In the genomic region with DNA sequence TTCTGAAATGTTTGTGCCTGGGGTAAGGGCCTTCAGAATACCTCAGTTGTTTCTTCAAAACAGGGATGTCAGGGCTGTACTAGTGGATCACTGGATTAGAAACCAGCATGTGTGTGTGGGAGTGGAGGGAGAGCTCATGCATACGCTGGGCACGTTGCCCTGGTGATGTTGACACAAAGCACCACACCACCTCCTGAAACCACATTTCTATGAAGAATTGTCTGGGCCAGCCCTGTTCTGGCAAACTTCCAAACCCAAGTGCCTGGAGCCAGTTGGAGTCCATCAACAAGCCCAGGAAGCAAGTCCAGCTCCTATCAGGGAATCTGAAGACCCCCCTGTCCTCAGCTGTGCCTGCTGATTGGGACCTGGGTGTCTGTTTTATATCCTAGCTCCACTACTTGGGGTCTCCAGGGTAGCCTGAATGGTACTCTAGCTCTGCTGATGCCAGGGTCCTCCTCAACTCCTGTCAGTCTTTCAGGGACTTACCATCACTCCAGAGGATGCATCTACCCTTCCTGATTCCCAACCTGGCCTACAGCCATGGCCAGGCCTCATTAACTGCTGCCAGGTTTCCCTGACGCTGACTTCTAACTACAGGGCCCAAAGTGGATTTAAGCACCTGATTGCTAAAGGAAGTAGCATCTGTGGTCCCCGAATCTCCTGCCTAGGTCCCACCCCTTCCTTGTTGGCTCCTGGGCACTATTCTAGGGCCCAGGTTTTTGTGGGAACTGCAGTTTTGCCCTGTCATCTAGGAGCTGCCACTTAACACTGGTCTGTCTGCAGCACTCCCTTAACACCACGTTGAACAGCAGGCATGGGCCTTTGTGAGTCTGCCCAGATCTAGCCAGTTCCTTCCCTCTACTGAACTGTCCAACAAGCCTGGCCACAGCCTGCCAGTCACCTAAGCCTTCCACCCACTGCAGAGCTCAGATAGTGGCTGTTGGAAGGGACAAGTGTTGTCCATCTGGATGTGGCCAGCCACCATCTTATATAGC, we compare ENCODE assay signal across 1 cellular context.
TF ChIP-seq lines count a peak whose summit lies in the region.

No MANE protein-coding gene starts in this region.

TF ChIP-seq in HEK293, 187 proteins besides CTCF, POLR2A, EP300 and RAD21 (continued from another document and continues in another):
- TF ChIP-seq, protein P1, sequence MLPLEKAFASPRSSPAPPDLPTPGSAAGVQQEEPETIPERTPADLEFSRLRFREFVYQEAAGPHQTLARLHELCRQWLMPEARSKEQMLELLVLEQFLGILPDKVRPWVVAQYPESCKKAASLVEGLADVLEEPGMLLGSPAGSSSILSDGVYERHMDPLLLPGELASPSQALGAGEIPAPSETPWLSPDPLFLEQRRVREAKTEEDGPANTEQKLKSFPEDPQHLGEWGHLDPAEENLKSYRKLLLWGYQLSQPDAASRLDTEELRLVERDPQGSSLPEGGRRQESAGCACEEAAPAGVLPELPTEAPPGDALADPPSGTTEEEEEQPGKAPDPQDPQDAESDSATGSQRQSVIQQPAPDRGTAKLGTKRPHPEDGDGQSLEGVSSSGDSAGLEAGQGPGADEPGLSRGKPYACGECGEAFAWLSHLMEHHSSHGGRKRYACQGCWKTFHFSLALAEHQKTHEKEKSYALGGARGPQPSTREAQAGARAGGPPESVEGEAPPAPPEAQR (tag by site-specific recombination; IDR thresholded peaks at IDR 0.05): no peak
- TF ChIP-seq ZNF146 (tag by site-specific recombination; IDR thresholded peaks at IDR 0.05) (no peak), ZNF394 (tag by site-specific recombination; IDR thresholded peaks at IDR 0.05; ENCODE audit: borderline replicate concordance) (0 out of 2 replicates have a peak, but pooled peaks have one; percentile 45), ZNF391 (tag by site-specific recombination; IDR thresholded peaks at IDR 0.05; ENCODE audit: borderline replicate concordance, low read depth) (no peak), ZNF354C (tag by site-specific recombination; IDR thresholded peaks at IDR 0.05; ENCODE audit: borderline replicate concordance, low read depth) (no peak), ZNF660 (tag by site-specific recombination; IDR thresholded peaks at IDR 0.05) (peak; percentile 83), ZNF248 (tag by site-specific recombination; IDR thresholded peaks at IDR 0.05) (no peak), ZNF623 (tag by site-specific recombination; IDR thresholded peaks at IDR 0.05) (no peak), ZNF561 (tag by site-specific recombination; IDR thresholded peaks at IDR 0.05; ENCODE audit: borderline replicate concordance) (peak; percentile 75; the same call in 1 of the 2 replicates), ZNF433 (tag by site-specific recombination; IDR thresholded peaks at IDR 0.05; ENCODE audit: low read depth) (no peak), YY1 (tag by site-specific recombination; IDR thresholded peaks at IDR 0.05) (no peak), ZNF843 (tag by site-specific recombination; IDR thresholded peaks at IDR 0.05) (0 out of 2 replicates have a peak, but pooled peaks have one; percentile 36), ZNF664 (tag by site-specific recombination; IDR thresholded peaks at IDR 0.05) (no peak), ZNF175 (tag by site-specific recombination; IDR thresholded peaks at IDR 0.05) (no peak), ZNF529 (tag by site-specific recombination; IDR thresholded peaks at IDR 0.05; ENCODE audit: insufficient replicate concordance) (no peak), ZNF311 (tag by site-specific recombination; IDR thresholded peaks at IDR 0.05; ENCODE audit: borderline replicate concordance) (no peak), ZNF404 (tag by site-specific recombination; IDR thresholded peaks at IDR 0.05) (no peak), ZNF530 (tag by site-specific recombination; IDR thresholded peaks at IDR 0.05; ENCODE audit: low read depth) (no peak), ZNF571 (tag by site-specific recombination; IDR thresholded peaks at IDR 0.05) (no peak), IKZF3 (tag by site-specific recombination; IDR thresholded peaks at IDR 0.05) (peak; percentile 39; the same call in 1 of the 2 replicates), MYNN (tag by site-specific recombination; IDR thresholded peaks at IDR 0.05; ENCODE audit: borderline replicate concordance) (no peak), KLF8 (tag by site-specific recombination; IDR thresholded peaks at IDR 0.05) (no peak), ZNF23 (tag by site-specific recombination; IDR thresholded peaks at IDR 0.05; ENCODE audit: borderline replicate concordance) (no peak), SP7 (tag by site-specific recombination; IDR thresholded peaks at IDR 0.05) (peak; percentile 64), ZNF510 (tag by site-specific recombination; IDR thresholded peaks at IDR 0.05; ENCODE audit: insufficient replicate concordance) (no peak), ZNF514 (tag by site-specific recombination; IDR thresholded peaks at IDR 0.05) (no peak)
- TF ChIP-seq, protein P2, sequence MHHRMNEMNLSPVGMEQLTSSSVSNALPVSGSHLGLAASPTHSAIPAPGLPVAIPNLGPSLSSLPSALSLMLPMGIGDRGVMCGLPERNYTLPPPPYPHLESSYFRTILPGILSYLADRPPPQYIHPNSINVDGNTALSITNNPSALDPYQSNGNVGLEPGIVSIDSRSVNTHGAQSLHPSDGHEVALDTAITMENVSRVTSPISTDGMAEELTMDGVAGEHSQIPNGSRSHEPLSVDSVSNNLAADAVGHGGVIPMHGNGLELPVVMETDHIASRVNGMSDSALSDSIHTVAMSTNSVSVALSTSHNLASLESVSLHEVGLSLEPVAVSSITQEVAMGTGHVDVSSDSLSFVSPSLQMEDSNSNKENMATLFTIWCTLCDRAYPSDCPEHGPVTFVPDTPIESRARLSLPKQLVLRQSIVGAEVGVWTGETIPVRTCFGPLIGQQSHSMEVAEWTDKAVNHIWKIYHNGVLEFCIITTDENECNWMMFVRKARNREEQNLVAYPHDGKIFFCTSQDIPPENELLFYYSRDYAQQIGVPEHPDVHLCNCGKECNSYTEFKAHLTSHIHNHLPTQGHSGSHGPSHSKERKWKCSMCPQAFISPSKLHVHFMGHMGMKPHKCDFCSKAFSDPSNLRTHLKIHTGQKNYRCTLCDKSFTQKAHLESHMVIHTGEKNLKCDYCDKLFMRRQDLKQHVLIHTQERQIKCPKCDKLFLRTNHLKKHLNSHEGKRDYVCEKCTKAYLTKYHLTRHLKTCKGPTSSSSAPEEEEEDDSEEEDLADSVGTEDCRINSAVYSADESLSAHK (tag by site-specific recombination; IDR thresholded peaks at IDR 0.05): peak; percentile 92
- TF ChIP-seq, protein P3, sequence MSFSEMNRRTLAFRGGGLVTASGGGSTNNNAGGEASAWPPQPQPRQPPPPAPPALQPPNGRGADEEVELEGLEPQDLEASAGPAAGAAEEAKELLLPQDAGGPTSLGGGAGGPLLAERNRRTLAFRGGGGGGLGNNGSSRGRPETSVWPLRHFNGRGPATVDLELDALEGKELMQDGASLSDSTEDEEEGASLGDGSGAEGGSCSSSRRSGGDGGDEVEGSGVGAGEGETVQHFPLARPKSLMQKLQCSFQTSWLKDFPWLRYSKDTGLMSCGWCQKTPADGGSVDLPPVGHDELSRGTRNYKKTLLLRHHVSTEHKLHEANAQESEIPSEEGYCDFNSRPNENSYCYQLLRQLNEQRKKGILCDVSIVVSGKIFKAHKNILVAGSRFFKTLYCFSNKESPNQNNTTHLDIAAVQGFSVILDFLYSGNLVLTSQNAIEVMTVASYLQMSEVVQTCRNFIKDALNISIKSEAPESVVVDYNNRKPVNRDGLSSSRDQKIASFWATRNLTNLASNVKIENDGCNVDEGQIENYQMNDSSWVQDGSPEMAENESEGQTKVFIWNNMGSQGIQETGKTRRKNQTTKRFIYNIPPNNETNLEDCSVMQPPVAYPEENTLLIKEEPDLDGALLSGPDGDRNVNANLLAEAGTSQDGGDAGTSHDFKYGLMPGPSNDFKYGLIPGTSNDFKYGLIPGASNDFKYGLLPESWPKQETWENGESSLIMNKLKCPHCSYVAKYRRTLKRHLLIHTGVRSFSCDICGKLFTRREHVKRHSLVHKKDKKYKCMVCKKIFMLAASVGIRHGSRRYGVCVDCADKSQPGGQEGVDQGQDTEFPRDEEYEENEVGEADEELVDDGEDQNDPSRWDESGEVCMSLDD (tag by site-specific recombination; IDR thresholded peaks at IDR 0.05): no peak
- TF ChIP-seq, protein P4, sequence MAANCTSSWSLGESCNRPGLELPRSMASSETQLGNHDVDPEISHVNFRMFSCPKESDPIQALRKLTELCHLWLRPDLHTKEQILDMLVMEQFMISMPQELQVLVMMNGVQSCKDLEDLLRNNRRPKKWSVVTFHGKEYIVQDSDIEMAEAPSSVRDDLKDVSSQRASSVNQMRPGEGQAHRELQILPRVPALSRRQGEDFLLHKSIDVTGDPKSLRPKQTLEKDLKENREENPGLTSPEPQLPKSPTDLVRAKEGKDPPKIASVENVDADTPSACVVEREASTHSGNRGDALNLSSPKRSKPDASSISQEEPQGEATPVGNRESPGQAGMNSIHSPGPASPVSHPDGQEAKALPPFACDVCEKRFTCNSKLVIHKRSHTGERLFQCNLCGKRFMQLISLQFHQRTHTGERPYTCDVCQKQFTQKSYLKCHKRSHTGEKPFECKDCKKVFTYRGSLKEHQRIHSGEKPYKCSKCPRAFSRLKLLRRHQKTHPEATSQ (tag by site-specific recombination; IDR thresholded peaks at IDR 0.05): no peak
- TF ChIP-seq, protein P5, sequence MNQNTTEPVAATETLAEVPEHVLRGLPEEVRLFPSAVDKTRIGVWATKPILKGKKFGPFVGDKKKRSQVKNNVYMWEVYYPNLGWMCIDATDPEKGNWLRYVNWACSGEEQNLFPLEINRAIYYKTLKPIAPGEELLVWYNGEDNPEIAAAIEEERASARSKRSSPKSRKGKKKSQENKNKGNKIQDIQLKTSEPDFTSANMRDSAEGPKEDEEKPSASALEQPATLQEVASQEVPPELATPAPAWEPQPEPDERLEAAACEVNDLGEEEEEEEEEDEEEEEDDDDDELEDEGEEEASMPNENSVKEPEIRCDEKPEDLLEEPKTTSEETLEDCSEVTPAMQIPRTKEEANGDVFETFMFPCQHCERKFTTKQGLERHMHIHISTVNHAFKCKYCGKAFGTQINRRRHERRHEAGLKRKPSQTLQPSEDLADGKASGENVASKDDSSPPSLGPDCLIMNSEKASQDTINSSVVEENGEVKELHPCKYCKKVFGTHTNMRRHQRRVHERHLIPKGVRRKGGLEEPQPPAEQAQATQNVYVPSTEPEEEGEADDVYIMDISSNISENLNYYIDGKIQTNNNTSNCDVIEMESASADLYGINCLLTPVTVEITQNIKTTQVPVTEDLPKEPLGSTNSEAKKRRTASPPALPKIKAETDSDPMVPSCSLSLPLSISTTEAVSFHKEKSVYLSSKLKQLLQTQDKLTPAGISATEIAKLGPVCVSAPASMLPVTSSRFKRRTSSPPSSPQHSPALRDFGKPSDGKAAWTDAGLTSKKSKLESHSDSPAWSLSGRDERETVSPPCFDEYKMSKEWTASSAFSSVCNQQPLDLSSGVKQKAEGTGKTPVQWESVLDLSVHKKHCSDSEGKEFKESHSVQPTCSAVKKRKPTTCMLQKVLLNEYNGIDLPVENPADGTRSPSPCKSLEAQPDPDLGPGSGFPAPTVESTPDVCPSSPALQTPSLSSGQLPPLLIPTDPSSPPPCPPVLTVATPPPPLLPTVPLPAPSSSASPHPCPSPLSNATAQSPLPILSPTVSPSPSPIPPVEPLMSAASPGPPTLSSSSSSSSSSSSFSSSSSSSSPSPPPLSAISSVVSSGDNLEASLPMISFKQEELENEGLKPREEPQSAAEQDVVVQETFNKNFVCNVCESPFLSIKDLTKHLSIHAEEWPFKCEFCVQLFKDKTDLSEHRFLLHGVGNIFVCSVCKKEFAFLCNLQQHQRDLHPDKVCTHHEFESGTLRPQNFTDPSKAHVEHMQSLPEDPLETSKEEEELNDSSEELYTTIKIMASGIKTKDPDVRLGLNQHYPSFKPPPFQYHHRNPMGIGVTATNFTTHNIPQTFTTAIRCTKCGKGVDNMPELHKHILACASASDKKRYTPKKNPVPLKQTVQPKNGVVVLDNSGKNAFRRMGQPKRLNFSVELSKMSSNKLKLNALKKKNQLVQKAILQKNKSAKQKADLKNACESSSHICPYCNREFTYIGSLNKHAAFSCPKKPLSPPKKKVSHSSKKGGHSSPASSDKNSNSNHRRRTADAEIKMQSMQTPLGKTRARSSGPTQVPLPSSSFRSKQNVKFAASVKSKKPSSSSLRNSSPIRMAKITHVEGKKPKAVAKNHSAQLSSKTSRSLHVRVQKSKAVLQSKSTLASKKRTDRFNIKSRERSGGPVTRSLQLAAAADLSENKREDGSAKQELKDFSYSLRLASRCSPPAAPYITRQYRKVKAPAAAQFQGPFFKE (tag by site-specific recombination; IDR thresholded peaks at IDR 0.05; ENCODE audit: borderline replicate concordance): no peak
- TF ChIP-seq, protein P6, sequence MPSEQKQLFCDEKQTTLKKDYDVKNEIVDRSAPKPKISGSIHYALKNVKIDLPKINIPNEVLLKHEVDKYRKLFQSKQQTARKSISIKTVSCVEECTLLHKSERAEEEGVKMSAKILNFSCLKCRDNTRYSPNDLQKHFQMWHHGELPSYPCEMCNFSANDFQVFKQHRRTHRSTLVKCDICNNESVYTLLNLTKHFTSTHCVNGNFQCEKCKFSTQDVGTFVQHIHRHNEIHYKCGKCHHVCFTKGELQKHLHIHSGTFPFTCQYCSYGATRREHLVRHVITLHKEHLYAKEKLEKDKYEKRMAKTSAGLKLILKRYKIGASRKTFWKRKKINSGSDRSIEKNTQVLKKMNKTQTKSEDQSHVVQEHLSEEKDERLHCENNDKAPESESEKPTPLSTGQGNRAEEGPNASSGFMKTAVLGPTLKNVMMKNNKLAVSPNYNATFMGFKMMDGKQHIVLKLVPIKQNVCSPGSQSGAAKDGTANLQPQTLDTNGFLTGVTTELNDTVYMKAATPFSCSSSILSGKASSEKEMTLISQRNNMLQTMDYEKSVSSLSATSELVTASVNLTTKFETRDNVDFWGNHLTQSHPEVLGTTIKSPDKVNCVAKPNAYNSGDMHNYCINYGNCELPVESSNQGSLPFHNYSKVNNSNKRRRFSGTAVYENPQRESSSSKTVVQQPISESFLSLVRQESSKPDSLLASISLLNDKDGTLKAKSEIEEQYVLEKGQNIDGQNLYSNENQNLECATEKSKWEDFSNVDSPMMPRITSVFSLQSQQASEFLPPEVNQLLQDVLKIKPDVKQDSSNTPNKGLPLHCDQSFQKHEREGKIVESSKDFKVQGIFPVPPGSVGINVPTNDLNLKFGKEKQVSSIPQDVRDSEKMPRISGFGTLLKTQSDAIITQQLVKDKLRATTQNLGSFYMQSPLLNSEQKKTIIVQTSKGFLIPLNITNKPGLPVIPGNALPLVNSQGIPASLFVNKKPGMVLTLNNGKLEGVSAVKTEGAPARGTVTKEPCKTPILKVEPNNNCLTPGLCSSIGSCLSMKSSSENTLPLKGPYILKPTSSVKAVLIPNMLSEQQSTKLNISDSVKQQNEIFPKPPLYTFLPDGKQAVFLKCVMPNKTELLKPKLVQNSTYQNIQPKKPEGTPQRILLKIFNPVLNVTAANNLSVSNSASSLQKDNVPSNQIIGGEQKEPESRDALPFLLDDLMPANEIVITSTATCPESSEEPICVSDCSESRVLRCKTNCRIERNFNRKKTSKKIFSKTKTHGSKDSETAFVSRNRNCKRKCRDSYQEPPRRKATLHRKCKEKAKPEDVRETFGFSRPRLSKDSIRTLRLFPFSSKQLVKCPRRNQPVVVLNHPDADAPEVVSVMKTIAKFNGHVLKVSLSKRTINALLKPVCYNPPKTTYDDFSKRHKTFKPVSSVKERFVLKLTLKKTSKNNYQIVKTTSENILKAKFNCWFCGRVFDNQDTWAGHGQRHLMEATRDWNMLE (tag by site-specific recombination; conservative IDR thresholded peaks at IDR 0.05; ENCODE audit: low read depth): no peak
- TF ChIP-seq, protein P7, sequence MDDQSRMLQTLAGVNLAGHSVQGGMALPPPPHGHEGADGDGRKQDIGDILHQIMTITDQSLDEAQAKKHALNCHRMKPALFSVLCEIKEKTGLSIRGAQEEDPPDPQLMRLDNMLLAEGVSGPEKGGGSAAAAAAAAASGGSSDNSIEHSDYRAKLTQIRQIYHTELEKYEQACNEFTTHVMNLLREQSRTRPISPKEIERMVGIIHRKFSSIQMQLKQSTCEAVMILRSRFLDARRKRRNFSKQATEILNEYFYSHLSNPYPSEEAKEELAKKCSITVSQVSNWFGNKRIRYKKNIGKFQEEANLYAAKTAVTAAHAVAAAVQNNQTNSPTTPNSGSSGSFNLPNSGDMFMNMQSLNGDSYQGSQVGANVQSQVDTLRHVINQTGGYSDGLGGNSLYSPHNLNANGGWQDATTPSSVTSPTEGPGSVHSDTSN (CRISPR knock-in tag; IDR thresholded peaks at IDR 0.05): no peak
